In genomic region chr15:31552482-31553099, GRCh38 we compare ENCODE assay signal across 22 cellular contexts.
DNase-seq lines count a peak whose midpoint lies in the region; ATAC-seq, FAIRE-seq and TF ChIP-seq lines count a peak whose summit lies in the region.
"Had no signal": no experiment of that assay in that cellular context is flagged by ENCODE, and none has a peak within 500 bp of the region (broad histone marks: within the 10 kb centered on the region; RNA-seq: fewer than 3 reads in every experiment).

No MANE protein-coding gene starts in this region.

- peaks cover 31% of the 10 kb centered on the region for H3K4me1 Mint-ChIP-seq in HFFc6 (ENCODE audit: low read depth)

- peaks cover 10% of the 10 kb centered on the region for H3K36me3 Mint-ChIP-seq in HFFc6 (ENCODE audit: low read depth)
- H3K36me3 Mint-ChIP-seq: CD8-positive, alpha-beta T cell had no signal

- H3K27me3 Mint-ChIP-seq in HFFc6 (ENCODE audit: insufficient read depth), result peaks cover 24% of the 10 kb centered on the region

- H3K9me1 ChIP-seq in keratinocyte (ENCODE audit: control insufficient read depth, extremely low read depth, insufficient read depth, low read length), result no peaks in the 10 kb centered on the region

- intact Hi-C loops in left lung (cut with DNase I), result no loop called here

- no peak overlapping the region for H3K9ac ChIP-seq in keratinocyte (ENCODE audit: control insufficient read depth, extremely low read depth, insufficient read depth, low read length)
- H3K9ac ChIP-seq: BLaER1, SK-N-SH had no signal

- H3K27me3 ChIP-seq in keratinocyte (ENCODE audit: control insufficient read depth, extremely low read depth, insufficient read depth, low read length), result peaks cover 7% of the 10 kb centered on the region
- H3K27me3 ChIP-seq in left lung, result no peaks in the 10 kb centered on the region
- H3K27me3 ChIP-seq: BLaER1 had no signal

- FAIRE-seq in keratinocyte (lab: Jason Lieb, UNC), result peak; percentile 91
- FAIRE-seq: GM12892, K562 had no signal

- in situ Hi-C loops in astrocyte of the spinal cord (cut with HindIII; ENCODE audit: low sequenced_read_pairs), result no loop called here

- no peaks in the 10 kb centered on the region for H3K79me2 ChIP-seq in keratinocyte (ENCODE audit: control insufficient read depth, insufficient read depth, low read length)

- no peak overlapping the region for H3K4me2 ChIP-seq in keratinocyte (ENCODE audit: control insufficient read depth, extremely low read depth, insufficient read depth, low read depth, low read length)
- H3K4me2 ChIP-seq: BLaER1, PC-9, SK-N-SH had no signal

- peaks cover 24% of the 10 kb centered on the region for H3K4me1 ChIP-seq in keratinocyte (ENCODE audit: control insufficient read depth, extremely low read depth, insufficient read depth, low read length)
- no peaks in the 10 kb centered on the region for H3K4me1 ChIP-seq in left lung
- H3K4me1 ChIP-seq: BLaER1 had no signal

- dilution Hi-C loops in keratinocyte (cut with MboI; ENCODE audit: extremely low pct_ligation_motif_present, low sequenced_read_pairs), result no loop called here

- H3K36me3 ChIP-seq in keratinocyte (ENCODE audit: control insufficient read depth in 2 of 2, extremely low read depth in 1 of 2, insufficient read depth in 2 of 2, low read length in 2 of 2) (no peaks in the 10 kb centered on the region), left lung (no peaks in the 10 kb centered on the region)
- H3K36me3 ChIP-seq: BLaER1 had no signal

- H3K9me3 Mint-ChIP-seq in HFFc6, result peaks cover 6% of the 10 kb centered on the region
- H3K9me3 Mint-ChIP-seq: CD8-positive, alpha-beta T cell had no signal

- H4K20me1 ChIP-seq in keratinocyte (ENCODE audit: control insufficient read depth, extremely low read depth, insufficient read depth, low read length), result no peaks in the 10 kb centered on the region
- H4K20me1 ChIP-seq: BLaER1 had no signal

- DNase-seq in NCI-H748 (lab: John Stamatoyannopoulos, UW; ENCODE audit: unreplicated experiment), result peak; percentile 7
- no peak for DNase-seq in NCI-H748 treated with DMSO at 0.1 percent for 48 hours (lab: John Stamatoyannopoulos, UW)
- DNase-seq in HFFc6, result no peak
- DNase-seq in astrocyte of the spinal cord (ENCODE audit: low read depth, low spot score), result peak; percentile 8
- peak; percentile 84 for DNase-seq in keratinocyte (ENCODE audit: low read depth, low spot score)
- DNase-seq in islet precursor cell, result no peak
- no peak for DNase-seq in left lung
- DNase-seq: CD8-positive, alpha-beta T cell; GF-D8; H7; NCI-H1436 treated with DMSO at 0.1 percent for 48 hours; NCI-H2029 treated with DMSO at 0.1 percent for 48 hours; NCI-H2171 treated with DMSO at 0.1 percent for 48 hours; NCI-H82; Right ventricle myocardium superior; SK-N-SH had no signal

- TF ChIP-seq CTCF in HFFc6 (IDR thresholded peaks at IDR 0.05) (no peak), astrocyte of the spinal cord (IDR thresholded peaks at IDR 0.05; ENCODE audit: low read depth, low read length) (no peak), keratinocyte (optimal IDR thresholded peaks at IDR 0.05 in 1 of 3, IDR thresholded peaks at IDR 0.05 in 1 of 3, conservative IDR thresholded peaks at IDR 0.05 in 1 of 3; ENCODE audit: extremely low read depth in 1 of 3, insufficient read depth in 2 of 3, low read length in 3 of 3) (no peak), left lung (IDR thresholded peaks at IDR 0.05) (no peak)

- no peak for ATAC-seq in left lung
- no peak for ATAC-seq in HG03521 (IDR thresholded peaks at IDR 0.05; ENCODE audit: unreplicated experiment)
- ATAC-seq: CD8-positive, alpha-beta T cell; K562 had no signal

- H3K27ac ChIP-seq in keratinocyte (ENCODE audit: control insufficient read depth, insufficient read depth, low read length) (no peak overlapping the region), left lung (no peak overlapping the region)
- H3K27ac ChIP-seq: 22Rv1, BLaER1, PC-9 had no signal

- no peak overlapping the region for H3K4me3 Mint-ChIP-seq in HFFc6
- H3K4me3 Mint-ChIP-seq: CD8-positive, alpha-beta T cell had no signal

- peak overlapping the region; percentile 21 for H2AFZ ChIP-seq in keratinocyte (ENCODE audit: control insufficient read depth, low read length)
- H2AFZ ChIP-seq: PC-9 had no signal

- H3K4me3 ChIP-seq in astrocyte of the spinal cord (ENCODE audit: low read depth, low read length), result no peak overlapping the region
- H3K4me3 ChIP-seq in keratinocyte (ENCODE audit: control insufficient read depth in 2 of 3, extremely low read depth in 1 of 3, insufficient read depth in 2 of 3, low read depth in 1 of 3, low read length in 3 of 3), result no peak overlapping the region
- no peak overlapping the region for H3K4me3 ChIP-seq in left lung
- H3K4me3 ChIP-seq: BLaER1, K562, PC-9 had no signal

- H3K27ac Mint-ChIP-seq in HFFc6, result peak overlapping the region; percentile 20; the same call in 1 of the 2 replicates
- H3K27ac Mint-ChIP-seq: CD8-positive, alpha-beta T cell had no signal

- H3K9me3 ChIP-seq in keratinocyte (ENCODE audit: control insufficient read depth, low read depth, low read length) (no peaks in the 10 kb centered on the region), left lung (no peaks in the 10 kb centered on the region)
- H3K9me3 ChIP-seq: BLaER1, SK-N-SH had no signal

Comparison
In these comparisons a context has a peak if more than half of its experiments do, and no peak if none do; other contexts are left out.
1. DNase-seq: peak in NCI-H748 (single experiment), astrocyte of the spinal cord (single experiment) and keratinocyte (single experiment); none in NCI-H748 treated with DMSO at 0.1 percent for 48 hours (single experiment), HFFc6 (single experiment), islet precursor cell (single experiment) and left lung (0 of 2).